8 cellular contexts compared by ENCODE assay signal in genomic region chr7:88218836-88219605, GRCh38. TPM values are rescaled to one million over a fixed set of nuclear protein-coding genes. Genes with fewer than 3 reads are reported as not detected.
DNase-seq lines count a peak whose midpoint lies in the region; ATAC-seq and TF ChIP-seq lines count a peak whose summit lies in the region.

No MANE protein-coding gene starts in this region.

- no peak for TF ChIP-seq CTCF in omental fat pad (IDR thresholded peaks at IDR 0.05)

- peak overlapping the region; percentile 100 for H3K4me3 Mint-ChIP-seq in activated naive CD4-positive, alpha-beta T cell treated with anti-CD3 and anti-CD28 coated beads, Interleukin-2, amount 50 U/mL, for 24 hours

- H3K27ac Mint-ChIP-seq in activated naive CD4-positive, alpha-beta T cell treated with anti-CD3 and anti-CD28 coated beads, Interleukin-2, amount 50 U/mL, for 24 hours = peak overlapping the region; percentile 86

- peak; percentile 51 for DNase-seq in COR-L47 (lab: John Stamatoyannopoulos, UW)
- DNase-seq in globus pallidus (ENCODE audit: low spot score) = peak; percentile 65
- no peak for DNase-seq in omental fat pad (ENCODE audit: low spot score)
- DNase-seq in NCI-H1694 (lab: John Stamatoyannopoulos, UW) = no peak

- peaks cover 4% of the 10 kb centered on the region for H3K36me3 Mint-ChIP-seq in activated naive CD4-positive, alpha-beta T cell treated with anti-CD3 and anti-CD28 coated beads, Interleukin-2, amount 50 U/mL, for 24 hours

- ATAC-seq in GM19438 (IDR thresholded peaks at IDR 0.05; ENCODE audit: low read depth, unreplicated experiment) (peak; percentile 33), HG03469 (IDR thresholded peaks at IDR 0.05; ENCODE audit: unreplicated experiment) (peak; percentile 14), omental fat pad (ENCODE audit: low FRiP score) (peak; percentile 69)

- no peaks in the 10 kb centered on the region for H3K9me3 Mint-ChIP-seq in activated naive CD4-positive, alpha-beta T cell treated with anti-CD3 and anti-CD28 coated beads, Interleukin-2, amount 50 U/mL, for 24 hours

- peaks cover 48% of the 10 kb centered on the region for H3K4me1 Mint-ChIP-seq in activated naive CD4-positive, alpha-beta T cell treated with anti-CD3 and anti-CD28 coated beads, Interleukin-2, amount 50 U/mL, for 24 hours

- H3K27me3 Mint-ChIP-seq in activated naive CD4-positive, alpha-beta T cell treated with anti-CD3 and anti-CD28 coated beads, Interleukin-2, amount 50 U/mL, for 24 hours = no peaks in the 10 kb centered on the region

TF ChIP-seq in PFSK-1, 5 proteins besides CTCF, POLR2A, EP300 and RAD21:
- no peak for TF ChIP-seq FOXP2 (optimal IDR thresholded peaks at IDR 0.05; ENCODE audit: borderline replicate concordance, extremely low read depth, extremely low read length, insufficient read depth)
- TF ChIP-seq TAF1 (IDR thresholded peaks at IDR 0.05; ENCODE audit: borderline replicate concordance, insufficient read depth, low read length) = peak; percentile 31; the same call in 1 of the 2 replicates
- TF ChIP-seq POLR2AphosphoS5 (IDR thresholded peaks at IDR 0.05; ENCODE audit: low read depth, low read length) = 0 out of 2 replicates have a peak, but pooled peaks have one; percentile 33

RNA-seq across cellular contexts. Expression of gene SRI, which starts 0.8 kb away (rescaled TPM):
- 100.0 TPM for polyA plus RNA-seq in PFSK-1 (2012; ENCODE audit: insufficient read length, low read depth)
- 100 to 1,000 TPM in 1 of 4 donors, 10 to 100 TPM in 3; 67.5 to 102 (median 73.1) TPM for total RNA-seq in omental fat pad

Comparison
In these comparisons a context has a peak if more than half of its experiments do, and no peak if none do; other contexts are left out.
1. DNase-seq: peak in COR-L47 (single experiment) and globus pallidus (single experiment); none in omental fat pad (single experiment) and NCI-H1694 (single experiment).
2. ATAC-seq: peak in every context shown above with its lines; median percentile 69 in omental fat pad; 33 in GM19438; 14 in HG03469.